In genomic region chr4:106647451-106647850, GRCh38 we compare ENCODE assay signal across 18 cellular contexts.
"Had no signal": no experiment of that assay in that cellular context is flagged by ENCODE, and none has a peak within 500 bp of the region (broad histone marks: within the 10 kb centered on the region; RNA-seq: fewer than 3 reads in every experiment).

No MANE protein-coding gene starts in this region.

- H3K4me3 Mint-ChIP-seq: activated CD8-positive, alpha-beta T cell treated with anti-CD3 and anti-CD28 coated beads, Interleukin-2, amount 10 ng/mL, durations not matched to agents 7 days and 5 days had no signal

- H3K27ac ChIP-seq: breast epithelium, SJSA1 had no signal

- H3K4me1 ChIP-seq: breast epithelium, SJSA1 had no signal

- H3K4me3 ChIP-seq: breast epithelium, SJSA1 had no signal

- H3K27ac Mint-ChIP-seq: activated CD8-positive, alpha-beta T cell treated with anti-CD3 and anti-CD28 coated beads, Interleukin-2, amount 10 ng/mL, durations not matched to agents 7 days and 5 days had no signal

- H3K36me3 ChIP-seq: breast epithelium, SJSA1 had no signal

- DNase-seq: activated CD4-positive, alpha-beta T cell treated with anti-CD3 and anti-CD28 coated beads for 48 hours; activated CD4-positive, alpha-beta T cell treated with anti-CD3 and anti-CD28 coated beads, Interleukin-2, amount 50 U/mL, for 4 hours; activated CD8-positive, alpha-beta memory T cell treated with anti-CD3 and anti-CD28 coated beads, Interleukin-2, amount 50 U/mL, for 48 hours; activated CD8-positive, alpha-beta T cell treated with anti-CD3 and anti-CD28 coated beads, Interleukin-2, amount 10 ng/mL, durations not matched to agents 7 days and 5 days; activated naive CD4-positive, alpha-beta T cell treated with anti-CD3 and anti-CD28 coated beads, Interleukin-2, amount 50 U/mL, for 16 hours; activated T-cell treated with anti-CD3 and anti-CD28 coated beads, Interleukin-2, amount 50 U/mL, for 1 hour; aorta; caudate nucleus; Karpas-422; NCI-H1048; NCI-H1694; NCI-H2029; NCI-H446 treated with DMSO at 0.1 percent for 48 hours; NCI-H526 treated with DMSO at 0.1 percent for 48 hours; SHP77; SW 1271 had no signal

- H3K27me3 ChIP-seq: breast epithelium, SJSA1 had no signal
